Comparison of ENCODE assay signal across 13 cellular contexts in the genomic region with DNA sequence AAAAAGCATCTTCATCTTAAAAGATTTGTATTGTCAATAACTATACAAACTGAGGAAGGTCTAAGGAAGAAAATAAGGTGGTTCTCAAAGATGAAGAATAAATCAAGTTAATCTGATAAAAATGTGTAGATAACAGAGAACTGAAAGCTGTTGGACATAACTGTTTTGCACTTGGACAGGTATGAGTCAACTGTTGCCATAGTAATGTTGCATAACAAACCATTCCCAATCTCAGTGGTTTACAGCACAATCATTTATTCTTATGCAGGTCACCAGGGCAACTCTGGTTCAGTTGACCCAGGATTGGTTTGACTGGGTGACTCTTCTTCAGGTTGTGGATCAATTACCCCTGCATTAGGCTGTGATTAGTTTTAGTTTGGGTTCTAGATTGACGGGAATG.
DNase-seq lines count a peak whose midpoint lies in the region; ATAC-seq, FAIRE-seq and TF ChIP-seq lines count a peak whose summit lies in the region.
"Had no signal": no experiment of that assay in that cellular context is flagged by ENCODE, and none has a peak within 500 bp of the region (broad histone marks: within the 10 kb centered on the region; RNA-seq: fewer than 3 reads in every experiment).

No MANE protein-coding gene starts in this region.

- H3K4me1 ChIP-seq in foreskin keratinocyte (peaks cover 4% of the 10 kb centered on the region), small intestine (ENCODE audit: control insufficient read depth in 2 of 2, insufficient read depth in 1 of 2, low read depth in 1 of 2, low read length in 1 of 2) (no peaks in the 10 kb centered on the region)
- H3K4me1 ChIP-seq: right atrium auricular region, SJSA1 had no signal

- H3K4me3 ChIP-seq in small intestine (ENCODE audit: low read depth in 1 of 2, low read length in 2 of 2) = no peak overlapping the region
- H3K4me3 ChIP-seq: right atrium auricular region, SJSA1, thoracic aorta had no signal

- no peak for FAIRE-seq in small intestine (lab: Jason Lieb, UNC)

- H3K27ac ChIP-seq in foreskin keratinocyte (no peak overlapping the region), small intestine (ENCODE audit: low read depth in 1 of 2, low read length in 1 of 2) (no peak overlapping the region)
- H3K27ac ChIP-seq: right atrium auricular region, SJSA1, thoracic aorta had no signal

- peak; percentile 28 for DNase-seq in Caki2 (ENCODE audit: low read depth)
- peak; percentile 15 for DNase-seq in SW480 (ENCODE audit: low spot score)
- peak; percentile 63 to 82 for DNase-seq in foreskin keratinocyte
- no peak for DNase-seq in NAMALWA (ENCODE audit: low spot score)
- DNase-seq in small intestine = no peak
- DNase-seq: activated CD4-positive, alpha-beta T cell treated with anti-CD3 and anti-CD28 coated beads for 36 hours; activated naive CD4-positive, alpha-beta T cell had no signal

- ATAC-seq in HG03457 (IDR thresholded peaks at IDR 0.05; ENCODE audit: unreplicated experiment) = peak; percentile 68
- ATAC-seq in foreskin keratinocyte = peak; percentile 98
- no peak for ATAC-seq in GM18519 (IDR thresholded peaks at IDR 0.05; ENCODE audit: low FRiP score, unreplicated experiment)
- no peak for ATAC-seq in GM19467 (IDR thresholded peaks at IDR 0.05; ENCODE audit: unreplicated experiment)
- ATAC-seq: activated CD4-positive, alpha-beta T cell treated with anti-CD3 and anti-CD28 coated beads for 36 hours had no signal

- 74 to 82% (median 79%) methylated on average over 1 of the region's 1 CpG for WGBS in small intestine, 3 donors

- no peaks in the 10 kb centered on the region for H3K9me3 ChIP-seq in small intestine (ENCODE audit: control insufficient read depth, low read depth)
- H3K9me3 ChIP-seq: right atrium auricular region, SJSA1, thoracic aorta had no signal

- no peaks in the 10 kb centered on the region for H3K36me3 ChIP-seq in small intestine (ENCODE audit: control insufficient read depth in 2 of 2, insufficient read depth in 2 of 2, low read length in 2 of 2)
- H3K36me3 ChIP-seq: right atrium auricular region, SJSA1, thoracic aorta had no signal

- no peak for TF ChIP-seq CTCF in foreskin keratinocyte (conservative IDR thresholded peaks at IDR 0.05)

- in situ Hi-C loops in Caki2 (cut with HindIII; ENCODE audit: low pct_unique_long_range_greater_than_20kb, low sequenced_read_pairs) = no loop called here

- H3K27me3 ChIP-seq in foreskin keratinocyte = no peaks in the 10 kb centered on the region
- H3K27me3 ChIP-seq in small intestine (ENCODE audit: control insufficient read depth in 2 of 2, insufficient read depth in 2 of 2, low read length in 2 of 2) = no peaks in the 10 kb centered on the region
- H3K27me3 ChIP-seq: right atrium auricular region, SJSA1 had no signal

Comparison
In these comparisons a context has a peak if more than half of its experiments do, and no peak if none do; other contexts are left out.
1. DNase-seq: peak in Caki2 (single experiment), SW480 (single experiment) and foreskin keratinocyte (2 of 2); none in NAMALWA (single experiment) and small intestine (single experiment).
2. ATAC-seq: peak in HG03457 (single experiment) and foreskin keratinocyte (single experiment); none in GM18519 (single experiment) and GM19467 (single experiment).